10 cellular contexts compared by ENCODE assay signal in genomic region chr4:113637823-113638691, GRCh38.
DNase-seq lines count a peak whose midpoint lies in the region; ATAC-seq and TF ChIP-seq lines count a peak whose summit lies in the region.
"Had no signal": no experiment of that assay in that cellular context is flagged by ENCODE, and none has a peak within 500 bp of the region (broad histone marks: within the 10 kb centered on the region; RNA-seq: fewer than 3 reads in every experiment).

No MANE protein-coding gene starts in this region.

- H3K36me3 ChIP-seq in psoas muscle (ENCODE audit: insufficient read depth in 1 of 2, low read depth in 1 of 2), result no peaks in the 10 kb centered on the region
- H3K36me3 ChIP-seq: upper lobe of right lung had no signal

- H3K4me3 Mint-ChIP-seq in activated CD4-positive, alpha-beta T cell treated with anti-CD3 and anti-CD28 coated beads for 36 hours, result no peak overlapping the region
- H3K4me3 Mint-ChIP-seq in IgD-negative memory B cell, result peak overlapping the region; percentile 1 to 72 (median 27)

- WGBS in psoas muscle, 3 donors, result 88 to 93% (median 93%) methylated on average over 5 of the region's 5 CpGs

- H3K4me1 Mint-ChIP-seq in activated CD4-positive, alpha-beta T cell treated with anti-CD3 and anti-CD28 coated beads for 36 hours, result peaks cover 52% of the 10 kb centered on the region
- peaks cover 44 to 48% (median 45%) of the 10 kb centered on the region in 3 donors for H3K4me1 Mint-ChIP-seq in IgD-negative memory B cell

- no peak for DNase-seq in activated CD4-positive, alpha-beta T cell treated with anti-CD3 and anti-CD28 coated beads for 36 hours
- no peak for DNase-seq in activated CD4-positive, alpha-beta T cell treated with anti-CD3 and anti-CD28 coated beads for 48 hours
- DNase-seq in astrocyte of the hippocampus (ENCODE audit: low read depth, low spot score) (peak; percentile 31), psoas muscle (no peak), 8988T (no peak), DMS79 treated with DMSO at 0.1 percent for 48 hours (lab: John Stamatoyannopoulos, UW) (no peak), SKM-1 (lab: John Stamatoyannopoulos, UW; ENCODE audit: unreplicated experiment) (no peak)
- DNase-seq: NCI-H1694, upper lobe of right lung had no signal

- H3K36me3 Mint-ChIP-seq in activated CD4-positive, alpha-beta T cell treated with anti-CD3 and anti-CD28 coated beads for 36 hours (ENCODE audit: low read depth), result peaks cover 14% of the 10 kb centered on the region
- H3K36me3 Mint-ChIP-seq in IgD-negative memory B cell, result no peaks in the 10 kb centered on the region

- TF ChIP-seq CTCF in psoas muscle (IDR thresholded peaks at IDR 0.05), result no peak

- no peak for ATAC-seq in activated CD4-positive, alpha-beta T cell treated with anti-CD3 and anti-CD28 coated beads for 36 hours
- ATAC-seq in psoas muscle, result no peak
- ATAC-seq: upper lobe of right lung had no signal

- intact Hi-C loops in activated CD4-positive, alpha-beta T cell treated with anti-CD3 and anti-CD28 coated beads for 36 hours (cut with DNase I, micrococcal nuclease), result loop anchor here in 1 of 2 experiments (5.0 to 10.0 kb wide), 3 partner anchors 44 to 124 kb away; partner anchors contain the start of gene CAMK2D
- intact Hi-C loops in psoas muscle (cut with DNase I), result no loop called here

- H3K27me3 ChIP-seq in psoas muscle (ENCODE audit: insufficient read depth in 3 of 3, low read length in 2 of 3), result no peaks in the 10 kb centered on the region
- H3K27me3 ChIP-seq: upper lobe of right lung had no signal

- CTCF ChIA-PET in activated CD4-positive, alpha-beta T cell treated with anti-CD3 and anti-CD28 coated beads for 36 hours (lab: Charles Lee), result interaction anchor here (0.6 to 1.6 kb wide), 6 partner anchors 17 to 433 kb away, joined by 3 to 4 read pairs (median 4); no protein-coding TSS in a partner anchor

- H3K4me1 ChIP-seq in psoas muscle, result peaks cover 49% of the 10 kb centered on the region

- POLR2A ChIA-PET in activated CD4-positive, alpha-beta T cell treated with anti-CD3 and anti-CD28 coated beads for 36 hours (lab: Charles Lee), result no interaction called here

- H3K4me3 ChIP-seq in psoas muscle, result no peak overlapping the region
- H3K4me3 ChIP-seq: upper lobe of right lung had no signal

- peak overlapping the region; percentile 37 for H3K27ac Mint-ChIP-seq in activated CD4-positive, alpha-beta T cell treated with anti-CD3 and anti-CD28 coated beads for 36 hours
- peak overlapping the region in 2 of 3 donors; percentile 1 to 75 for H3K27ac Mint-ChIP-seq in IgD-negative memory B cell

- no peaks in the 10 kb centered on the region for H3K9me3 ChIP-seq in psoas muscle
- H3K9me3 ChIP-seq: upper lobe of right lung had no signal

- peak overlapping the region; percentile 62 for H3K27ac ChIP-seq in psoas muscle
- H3K27ac ChIP-seq: upper lobe of right lung had no signal

- no peaks in the 10 kb centered on the region for H3K9me3 Mint-ChIP-seq in activated CD4-positive, alpha-beta T cell treated with anti-CD3 and anti-CD28 coated beads for 36 hours (ENCODE audit: low read depth)
- peaks cover 0 to 10% (median 0%) of the 10 kb centered on the region in 3 donors for H3K9me3 Mint-ChIP-seq in IgD-negative memory B cell

- no peaks in the 10 kb centered on the region for H3K27me3 Mint-ChIP-seq in activated CD4-positive, alpha-beta T cell treated with anti-CD3 and anti-CD28 coated beads for 36 hours
- no peaks in the 10 kb centered on the region for H3K27me3 Mint-ChIP-seq in IgD-negative memory B cell
